ENCODE assay signal across 8 cellular contexts in genomic region chr17:31216053-31216751, GRCh38.
DNase-seq lines count a peak whose midpoint lies in the region; ATAC-seq and TF ChIP-seq lines count a peak whose summit lies in the region.

No MANE protein-coding gene starts in this region.

- H3K79me2 ChIP-seq in parathyroid adenoma = no peaks in the 10 kb centered on the region

- H3K36me3 ChIP-seq in CD4-positive, alpha-beta memory T cell (ENCODE audit: insufficient read depth, low read length) = no peaks in the 10 kb centered on the region
- H3K36me3 ChIP-seq in parathyroid adenoma (ENCODE audit: control insufficient read depth, insufficient read depth, low read length) = no peaks in the 10 kb centered on the region
- peaks cover 20% of the 10 kb centered on the region for H3K36me3 ChIP-seq in WERI-Rb-1

- intact Hi-C loops in CD4-positive, alpha-beta memory T cell (cut with micrococcal nuclease) = loop anchor here (1.0 to 10.0 kb wide), 4 partner anchors 106 to 741 kb away; partner anchors contain the start of genes EVI2A and GOSR1

- no peak for TF ChIP-seq POLR2A in erythroblast (IDR thresholded peaks at IDR 0.05; ENCODE audit: low read length)

- POLR2A ChIA-PET in CD4-positive, alpha-beta memory T cell (lab: Charles Lee; ENCODE audit: partially characterized antibody) = interaction anchor here (1.3 kb wide), 1 partner anchor 208 kb away, joined by 4 read pairs; no protein-coding TSS in a partner anchor

- no peak overlapping the region for H3K27ac ChIP-seq in CD4-positive, alpha-beta memory T cell (ENCODE audit: low read depth, low read length)
- H3K27ac ChIP-seq in parathyroid adenoma = no peak overlapping the region
- H3K27ac ChIP-seq in WERI-Rb-1 = no peak overlapping the region

- no peak overlapping the region for H3K27ac Mint-ChIP-seq in CD4-positive, alpha-beta memory T cell
- H3K27ac Mint-ChIP-seq in activated T-helper 17 cell treated with anti-CD3 and anti-CD28 coated beads, Interleukin-2, amount 50 U/mL, for 72 hours = no peak overlapping the region

- H3K9ac ChIP-seq in parathyroid adenoma = no peak overlapping the region

- no peaks in the 10 kb centered on the region for H3K4me1 Mint-ChIP-seq in CD4-positive, alpha-beta memory T cell
- no peaks in the 10 kb centered on the region for H3K4me1 Mint-ChIP-seq in activated T-helper 17 cell treated with anti-CD3 and anti-CD28 coated beads, Interleukin-2, amount 50 U/mL, for 72 hours

- no peaks in the 10 kb centered on the region for H3K4me1 ChIP-seq in CD4-positive, alpha-beta memory T cell (ENCODE audit: insufficient read depth, low read length)
- H3K4me1 ChIP-seq in parathyroid adenoma = no peaks in the 10 kb centered on the region

- H3K9me3 Mint-ChIP-seq in CD4-positive, alpha-beta memory T cell = no peaks in the 10 kb centered on the region
- no peaks in the 10 kb centered on the region for H3K9me3 Mint-ChIP-seq in activated T-helper 17 cell treated with anti-CD3 and anti-CD28 coated beads, Interleukin-2, amount 50 U/mL, for 72 hours

- no peak overlapping the region for H2AFZ ChIP-seq in parathyroid adenoma

- H3K9me3 ChIP-seq in CD4-positive, alpha-beta memory T cell (ENCODE audit: control insufficient read depth in 1 of 2, low read length in 2 of 2) = no peaks in the 10 kb centered on the region
- H3K9me3 ChIP-seq in parathyroid adenoma (ENCODE audit: control insufficient read depth, low read length) (no peaks in the 10 kb centered on the region), WERI-Rb-1 (ENCODE audit: severe bottlenecking) (no peaks in the 10 kb centered on the region)

- H3K27me3 ChIP-seq in CD4-positive, alpha-beta memory T cell (ENCODE audit: insufficient read depth, low read length) = no peaks in the 10 kb centered on the region
- H3K27me3 ChIP-seq in parathyroid adenoma (ENCODE audit: control insufficient read depth, insufficient read depth, low read length) = no peaks in the 10 kb centered on the region
- no peaks in the 10 kb centered on the region for H3K27me3 ChIP-seq in WERI-Rb-1 (ENCODE audit: insufficient read depth, low read depth, severe bottlenecking)

- TF ChIP-seq CTCF in HFF-Myc (IDR thresholded peaks at IDR 0.05; ENCODE audit: low read depth, low read length, missing control alignments) (peak; percentile 11), parathyroid adenoma (IDR thresholded peaks at IDR 0.05) (peak; percentile 73), WERI-Rb-1 (IDR thresholded peaks at IDR 0.05; ENCODE audit: low read depth, low read length) (no peak)

- peaks cover 0 to 4% of the 10 kb centered on the region in 2 donors for H3K36me3 Mint-ChIP-seq in CD4-positive, alpha-beta memory T cell
- peaks cover 5% of the 10 kb centered on the region for H3K36me3 Mint-ChIP-seq in activated T-helper 17 cell treated with anti-CD3 and anti-CD28 coated beads, Interleukin-2, amount 50 U/mL, for 72 hours (ENCODE audit: low read depth)

- DNase-seq in CD4-positive, alpha-beta memory T cell = peak in 4 of 5 donors; percentile 21 to 33 (median 24)
- peak; percentile 52 for DNase-seq in HFF-Myc (ENCODE audit: extremely low read depth, low read depth)
- DNase-seq in OCI-M1 (lab: John Stamatoyannopoulos, UW) = peak; percentile 76
- peak; percentile 53 to 71 for DNase-seq in erythroblast (lab: John Stamatoyannopoulos, UW)
- DNase-seq in WERI-Rb-1 = no peak

- no peak overlapping the region for H3K4me3 Mint-ChIP-seq in CD4-positive, alpha-beta memory T cell
- H3K4me3 Mint-ChIP-seq in activated T-helper 17 cell treated with anti-CD3 and anti-CD28 coated beads, Interleukin-2, amount 50 U/mL, for 72 hours = no peak overlapping the region

- CTCF ChIA-PET in CD4-positive, alpha-beta memory T cell (lab: Charles Lee; ENCODE audit: partially characterized antibody) = interaction anchor here (0.6 to 5.3 kb wide), 17 partner anchors 11 to 739 kb away, joined by 3 to 44 read pairs (median 4); partner anchors contain the start of genes GOSR1 and NF1

- H3K27me3 Mint-ChIP-seq in CD4-positive, alpha-beta memory T cell = no peaks in the 10 kb centered on the region
- no peaks in the 10 kb centered on the region for H3K27me3 Mint-ChIP-seq in activated T-helper 17 cell treated with anti-CD3 and anti-CD28 coated beads, Interleukin-2, amount 50 U/mL, for 72 hours

- no peak overlapping the region for H3K4me2 ChIP-seq in parathyroid adenoma (ENCODE audit: low read length)

- no peak overlapping the region for H3K4me3 ChIP-seq in CD4-positive, alpha-beta memory T cell (ENCODE audit: low read length in 2 of 2)
- H3K4me3 ChIP-seq in HFF-Myc (replicated peaks; ENCODE audit: low read depth, low read length) = no peak overlapping the region
- no peak overlapping the region for H3K4me3 ChIP-seq in parathyroid adenoma (ENCODE audit: low read depth, low read length)
- H3K4me3 ChIP-seq in WERI-Rb-1 (ENCODE audit: low read depth, low read length) = no peak overlapping the region

- no peak for ATAC-seq in GM21576 (IDR thresholded peaks at IDR 0.05; ENCODE audit: unreplicated experiment)
- ATAC-seq in activated T-helper 17 cell treated with anti-CD3 and anti-CD28 coated beads, Interleukin-2, amount 50 U/mL, for 72 hours (replicated peaks) = no peak
